Comparison of ENCODE assay signal across 1 cellular context in the genomic region with DNA sequence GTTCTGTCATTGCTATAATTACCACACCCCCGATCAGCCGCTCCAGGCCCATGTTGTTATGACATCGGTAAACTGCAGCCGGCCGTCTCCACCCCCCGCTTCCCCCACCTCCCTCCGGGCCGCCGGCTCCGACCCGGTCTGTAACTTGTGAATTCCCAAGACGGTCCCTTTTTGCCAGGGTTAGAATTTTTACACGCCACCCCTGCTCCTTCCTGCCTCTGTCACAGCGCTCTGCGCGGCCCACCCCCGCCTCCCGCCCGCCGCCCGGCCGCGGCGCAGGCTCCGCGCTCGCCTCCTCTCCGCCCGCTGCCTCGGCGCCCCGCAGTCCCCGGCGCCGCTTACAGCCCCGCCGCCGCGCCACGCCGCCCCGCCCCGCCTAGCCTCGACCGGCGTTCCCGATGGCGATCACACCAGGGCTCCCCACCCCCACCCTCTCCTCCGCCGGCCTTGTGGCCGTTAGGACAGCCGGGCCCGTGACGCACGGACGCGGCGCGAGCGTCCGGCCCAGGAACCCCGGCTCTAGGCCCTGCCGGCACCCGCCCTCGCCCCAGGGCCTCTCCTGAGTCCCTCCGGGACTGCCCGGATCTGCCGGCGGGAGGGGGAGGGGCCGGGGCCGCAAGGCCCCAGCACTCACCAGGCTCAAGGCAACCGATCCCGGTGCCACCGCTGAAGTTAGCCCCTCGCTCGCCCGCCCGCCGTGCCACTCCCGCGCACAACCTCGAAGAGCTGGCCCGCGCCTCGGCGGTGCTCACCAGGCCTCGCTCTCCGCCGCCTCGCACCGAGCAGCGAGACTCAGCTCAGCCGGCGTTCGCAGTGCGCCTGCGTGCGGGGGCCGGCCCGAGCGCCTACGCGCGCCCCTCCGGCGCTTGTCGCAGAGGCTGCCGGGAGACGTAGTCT.
TF ChIP-seq lines count a peak whose summit lies in the region.

Gene KPNA1, minus strand, starts transcription at position 817 of the 897 bp plus-strand sequence. CDS start 18,374 bp downstream, outside the sequence.

TF ChIP-seq in HepG2, 621 proteins besides CTCF, POLR2A, EP300 and RAD21 (continued from another document and continues in another):
- TF ChIP-seq ZNF276 (CRISPR knock-in tag; IDR thresholded peaks at IDR 0.05; ENCODE audit: low read depth) (peak; percentile 68), RFXAP (CRISPR knock-in tag; IDR thresholded peaks at IDR 0.05; ENCODE audit: borderline replicate concordance) (0 out of 2 replicates have a peak, but pooled peaks have one; percentile 68), TFDP2 (CRISPR knock-in tag; IDR thresholded peaks at IDR 0.05) (peak; percentile 83), BHLHE40 (IDR thresholded peaks at IDR 0.05; ENCODE audit: low read length) (no peak), FOXK1 (CRISPR knock-in tag; IDR thresholded peaks at IDR 0.05; ENCODE audit: borderline replicate concordance, low read depth) (peak; percentile 18; the same call in 1 of the 2 replicates), HNRNPK (IDR thresholded peaks at IDR 0.05; ENCODE audit: low read depth, low read length, poor library complexity, severe bottlenecking) (peak; percentile 67), REXO4 (CRISPR knock-in tag; IDR thresholded peaks at IDR 0.05; ENCODE audit: borderline replicate concordance) (no peak), ZNF275 (CRISPR knock-in tag; IDR thresholded peaks at IDR 0.05; ENCODE audit: borderline replicate concordance) (peak; percentile 90; the same call in 1 of the 2 replicates), ZFX (CRISPR knock-in tag; IDR thresholded peaks at IDR 0.05; ENCODE audit: low read depth) (peak; percentile 99), ZKSCAN5 (CRISPR knock-in tag; IDR thresholded peaks at IDR 0.05) (no peak), NCOR1 (IDR thresholded peaks at IDR 0.05; ENCODE audit: borderline replicate concordance, low read length) (no peak), ZNF34 (CRISPR knock-in tag; IDR thresholded peaks at IDR 0.05; ENCODE audit: borderline replicate concordance) (peak; percentile 87; the same call in 1 of the 2 replicates), RBFOX2 (IDR thresholded peaks at IDR 0.05; ENCODE audit: low read depth, low read length) (peak; percentile 95), KDM1A (CRISPR knock-in tag; IDR thresholded peaks at IDR 0.05) (no peak), ZNF556 (CRISPR knock-in tag; IDR thresholded peaks at IDR 0.05; ENCODE audit: borderline replicate concordance) (peak; percentile 53; the same call in 1 of the 2 replicates), ZNF710 (CRISPR knock-in tag; IDR thresholded peaks at IDR 0.05; ENCODE audit: borderline replicate concordance) (no peak), ZFP91 (CRISPR knock-in tag; IDR thresholded peaks at IDR 0.05; ENCODE audit: borderline replicate concordance) (peak; percentile 72; the same call in 1 of the 2 replicates), ZNF33B (CRISPR knock-in tag; IDR thresholded peaks at IDR 0.05) (peak; percentile 77; the same call in 1 of the 2 replicates), ZNF687 (CRISPR knock-in tag; IDR thresholded peaks at IDR 0.05) (peak; percentile 93), ZNF816 (CRISPR knock-in tag; IDR thresholded peaks at IDR 0.05; ENCODE audit: borderline replicate concordance) (no peak), ZNF770 (CRISPR knock-in tag; IDR thresholded peaks at IDR 0.05) (peak; percentile 59; the same call in 1 of the 2 replicates), MLLT10 (CRISPR knock-in tag; IDR thresholded peaks at IDR 0.05) (no peak), NR2F6 (IDR thresholded peaks at IDR 0.05) (no peak), NR2F6 (CRISPR knock-in tag; IDR thresholded peaks at IDR 0.05) (0 out of 2 replicates have a peak, but pooled peaks have one; percentile 14), NKX3-1 (CRISPR knock-in tag; IDR thresholded peaks at IDR 0.05) (peak; percentile 82; the same call in 1 of the 2 replicates), ZNF501 (CRISPR knock-in tag; IDR thresholded peaks at IDR 0.05) (peak; percentile 83), TBX2 (CRISPR knock-in tag; IDR thresholded peaks at IDR 0.05; ENCODE audit: borderline replicate concordance) (peak; percentile 81), TCF12 (IDR thresholded peaks at IDR 0.05) (no peak), TCF12 (CRISPR knock-in tag; IDR thresholded peaks at IDR 0.05) (peak; percentile 77), PAX8 (CRISPR knock-in tag; IDR thresholded peaks at IDR 0.05; ENCODE audit: borderline replicate concordance) (peak; percentile 82; the same call in 1 of the 2 replicates), SALL2 (CRISPR knock-in tag; IDR thresholded peaks at IDR 0.05) (peak; percentile 44; the same call in 1 of the 2 replicates), PHF20 (CRISPR knock-in tag; IDR thresholded peaks at IDR 0.05) (peak; percentile 43), PTBP1 (IDR thresholded peaks at IDR 0.05; ENCODE audit: low read depth, low read length, poor library complexity, severe bottlenecking) (no peak), ZNF343 (CRISPR knock-in tag; IDR thresholded peaks at IDR 0.05) (peak; percentile 89), ZNF709 (CRISPR knock-in tag; IDR thresholded peaks at IDR 0.05) (peak; percentile 81; the same call in 1 of the 2 replicates), SMAD1 (CRISPR knock-in tag; IDR thresholded peaks at IDR 0.05; ENCODE audit: borderline replicate concordance, low read depth) (0 out of 2 replicates have a peak, but pooled peaks have one; percentile 32), NCOA5 (CRISPR knock-in tag; IDR thresholded peaks at IDR 0.05) (no peak), E2F5 (CRISPR knock-in tag; conservative IDR thresholded peaks at IDR 0.05) (peak; percentile 24; the same call in 1 of the 2 replicates), ZNF557 (CRISPR knock-in tag; IDR thresholded peaks at IDR 0.05) (no peak), ZNF143 (CRISPR knock-in tag; IDR thresholded peaks at IDR 0.05) (peak; percentile 92), KLF11 (CRISPR knock-in tag; IDR thresholded peaks at IDR 0.05) (no peak)
- TF ChIP-seq, protein P1, sequence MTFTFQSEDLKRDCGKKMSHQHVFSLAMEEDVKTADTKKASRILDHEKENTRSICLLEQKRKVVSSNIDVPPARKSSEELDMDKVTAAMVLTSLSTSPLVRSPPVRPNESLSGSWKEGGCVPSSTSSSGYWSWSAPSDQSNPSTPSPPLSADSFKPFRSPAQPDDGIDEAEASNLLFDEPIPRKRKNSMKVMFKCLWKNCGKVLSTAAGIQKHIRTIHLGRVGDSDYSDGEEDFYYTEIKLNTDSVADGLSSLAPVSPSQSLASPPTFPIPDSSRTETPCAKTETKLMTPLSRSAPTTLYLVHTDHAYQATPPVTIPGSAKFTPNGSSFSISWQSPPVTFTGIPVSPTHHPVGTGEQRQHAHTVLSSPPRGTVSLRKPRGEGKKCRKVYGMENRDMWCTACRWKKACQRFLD (CRISPR knock-in tag; IDR thresholded peaks at IDR 0.05; ENCODE audit: borderline replicate concordance), result peak; percentile 72; the same call in 1 of the 2 replicates
